In the genomic region with DNA sequence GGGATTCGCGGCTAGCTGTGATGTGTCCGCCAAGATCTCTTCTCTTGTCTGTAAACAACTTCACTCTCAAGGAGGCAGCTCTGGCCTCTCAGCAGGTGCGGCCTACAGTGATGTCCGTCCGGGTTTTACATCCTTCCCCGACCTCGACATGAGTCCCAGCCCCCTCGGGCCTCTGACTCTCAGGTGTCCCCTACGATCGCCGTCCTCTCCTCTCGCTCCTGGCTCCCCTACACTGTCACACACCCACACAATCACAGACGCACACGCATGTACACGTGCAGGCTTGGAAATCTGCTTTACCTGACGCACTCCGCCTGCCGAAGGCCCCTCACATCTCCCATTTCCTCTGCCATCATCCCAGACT, we compare ENCODE assay signal across 8 cellular contexts. TPM values are rescaled to one million over a fixed set of nuclear protein-coding genes. Genes with fewer than 3 reads are reported as not detected.
DNase-seq lines count a peak whose midpoint lies in the region; ATAC-seq and TF ChIP-seq lines count a peak whose summit lies in the region.

No MANE protein-coding gene starts in this region.

- peak overlapping the region; percentile 88 for H3K4me3 Mint-ChIP-seq in activated CD4-positive, alpha-beta T cell treated with anti-CD3 and anti-CD28 coated beads, Interleukin-2, amount 10 ng/mL, durations not matched to agents 24 days and 14 days
- peak overlapping the region; percentile 76 for H3K4me3 Mint-ChIP-seq in activated CD4-positive, alpha-beta memory T cell treated with anti-CD3 and anti-CD28 coated beads, Interleukin-2, amount 10 ng/mL, durations not matched to agents 7 days and 5 days

- CTCF ChIA-PET in activated CD4-positive, alpha-beta memory T cell treated with anti-CD3 and anti-CD28 coated beads, Interleukin-2, amount 10 ng/mL, durations not matched to agents 7 days and 5 days (lab: Charles Lee): interaction anchor here (0.6 kb wide), 1 partner anchor 187 kb away, joined by 3 read pairs; no protein-coding TSS in a partner anchor

- POLR2A ChIA-PET in activated CD4-positive, alpha-beta memory T cell treated with anti-CD3 and anti-CD28 coated beads, Interleukin-2, amount 10 ng/mL, durations not matched to agents 7 days and 5 days (lab: Charles Lee): interaction anchor here (1.7 kb wide), 1 partner anchor 16 kb away, joined by 4 read pairs; no protein-coding TSS in a partner anchor

- H3K4me3 ChIP-seq in right atrium auricular region (peak overlapping the region; percentile 54 to 67), skeletal muscle satellite cell (ENCODE audit: low read length) (peak overlapping the region; percentile 83)

- intact Hi-C loops in activated CD4-positive, alpha-beta T cell treated with anti-CD3 and anti-CD28 coated beads, Interleukin-2, amount 10 ng/mL, durations not matched to agents 24 days and 14 days (cut with micrococcal nuclease): loop anchor here (1.0 to 2.0 kb wide), 2 partner anchors 17 to 30 kb away; no protein-coding TSS in a partner anchor

- H3K9me3 Mint-ChIP-seq in activated CD4-positive, alpha-beta T cell treated with anti-CD3 and anti-CD28 coated beads, Interleukin-2, amount 10 ng/mL, durations not matched to agents 24 days and 14 days: no peaks in the 10 kb centered on the region
- no peaks in the 10 kb centered on the region for H3K9me3 Mint-ChIP-seq in activated CD4-positive, alpha-beta memory T cell treated with anti-CD3 and anti-CD28 coated beads, Interleukin-2, amount 10 ng/mL, durations not matched to agents 7 days and 5 days

- no peaks in the 10 kb centered on the region for H3K9me3 ChIP-seq in right atrium auricular region
- H3K9me3 ChIP-seq in skeletal muscle satellite cell (replicated peaks; ENCODE audit: low read length): no peaks in the 10 kb centered on the region

- H3K36me3 ChIP-seq in right atrium auricular region (no peaks in the 10 kb centered on the region), skeletal muscle satellite cell (ENCODE audit: insufficient read depth, low read length) (no peaks in the 10 kb centered on the region)

- H3K4me1 Mint-ChIP-seq in activated CD4-positive, alpha-beta T cell treated with anti-CD3 and anti-CD28 coated beads, Interleukin-2, amount 10 ng/mL, durations not matched to agents 24 days and 14 days: peaks cover 21% of the 10 kb centered on the region
- peaks cover 19% of the 10 kb centered on the region for H3K4me1 Mint-ChIP-seq in activated CD4-positive, alpha-beta memory T cell treated with anti-CD3 and anti-CD28 coated beads, Interleukin-2, amount 10 ng/mL, durations not matched to agents 7 days and 5 days

- H3K9ac ChIP-seq in skeletal muscle satellite cell (ENCODE audit: low read depth, low read length): peak overlapping the region; percentile 81

- H3K27me3 Mint-ChIP-seq in activated CD4-positive, alpha-beta T cell treated with anti-CD3 and anti-CD28 coated beads, Interleukin-2, amount 10 ng/mL, durations not matched to agents 24 days and 14 days: peaks cover 21% of the 10 kb centered on the region
- H3K27me3 Mint-ChIP-seq in activated CD4-positive, alpha-beta memory T cell treated with anti-CD3 and anti-CD28 coated beads, Interleukin-2, amount 10 ng/mL, durations not matched to agents 7 days and 5 days: peaks cover 32% of the 10 kb centered on the region

- H3K4me2 ChIP-seq in skeletal muscle satellite cell (ENCODE audit: low read length): peak overlapping the region; percentile 98

- H3K27me3 ChIP-seq in right atrium auricular region (no peaks in the 10 kb centered on the region), skeletal muscle satellite cell (ENCODE audit: control insufficient read depth, insufficient read depth, low read length) (peaks cover 24% of the 10 kb centered on the region)

- TF ChIP-seq CTCF in right atrium auricular region (IDR thresholded peaks at IDR 0.05): no peak

- H3K36me3 Mint-ChIP-seq in activated CD4-positive, alpha-beta T cell treated with anti-CD3 and anti-CD28 coated beads, Interleukin-2, amount 10 ng/mL, durations not matched to agents 24 days and 14 days (ENCODE audit: low read depth): no peaks in the 10 kb centered on the region
- no peaks in the 10 kb centered on the region for H3K36me3 Mint-ChIP-seq in activated CD4-positive, alpha-beta memory T cell treated with anti-CD3 and anti-CD28 coated beads, Interleukin-2, amount 10 ng/mL, durations not matched to agents 7 days and 5 days (ENCODE audit: low read depth)

- peak overlapping the region; percentile 73 to 84 for H3K27ac ChIP-seq in right atrium auricular region

- peak overlapping the region; percentile 88 for H3K27ac Mint-ChIP-seq in activated CD4-positive, alpha-beta T cell treated with anti-CD3 and anti-CD28 coated beads, Interleukin-2, amount 10 ng/mL, durations not matched to agents 24 days and 14 days
- peak overlapping the region; percentile 16 for H3K27ac Mint-ChIP-seq in activated CD4-positive, alpha-beta memory T cell treated with anti-CD3 and anti-CD28 coated beads, Interleukin-2, amount 10 ng/mL, durations not matched to agents 7 days and 5 days

- no peak for ATAC-seq in HG03565 (IDR thresholded peaks at IDR 0.05; ENCODE audit: unreplicated experiment)
- no peak for ATAC-seq in GM19397 (IDR thresholded peaks at IDR 0.05; ENCODE audit: unreplicated experiment)
- no peak for ATAC-seq in left lobe of liver

- DNase-seq in activated CD4-positive, alpha-beta T cell treated with anti-CD3 and anti-CD28 coated beads, Interleukin-2, amount 10 ng/mL, durations not matched to agents 24 days and 14 days: no peak
- DNase-seq in activated CD4-positive, alpha-beta T cell treated with anti-CD3 and anti-CD28 coated beads for 4 hours: no peak
- DNase-seq in activated CD4-positive, alpha-beta memory T cell treated with anti-CD3 and anti-CD28 coated beads, Interleukin-2, amount 10 ng/mL, durations not matched to agents 7 days and 5 days: no peak
- DNase-seq in right atrium auricular region (ENCODE audit: low spot score) (no peak), left lobe of liver (ENCODE audit: low spot score) (no peak)

- peaks cover 0 to 12% of the 10 kb centered on the region in 2 donors for H3K4me1 ChIP-seq in right atrium auricular region
- H3K4me1 ChIP-seq in skeletal muscle satellite cell (ENCODE audit: control insufficient read depth, insufficient read depth, low read length): peaks cover 10% of the 10 kb centered on the region

RNA-seq across cellular contexts. Expression of a gene that starts 0.8 kb away (rescaled TPM):
- not detected in 2 replicates for total RNA-seq in activated CD4-positive, alpha-beta T cell treated with anti-CD3 and anti-CD28 coated beads, Interleukin-2, amount 10 ng/mL, durations not matched to agents 24 days and 14 days
- total RNA-seq in activated CD4-positive, alpha-beta memory T cell treated with anti-CD3 and anti-CD28 coated beads, Interleukin-2, amount 10 ng/mL, durations not matched to agents 7 days and 5 days: not detected
- total RNA-seq in right atrium auricular region (not detected), left lobe of liver (0.33 TPM)
- total RNA-seq in skeletal muscle satellite cell (2012; rRNA removed): under 0.01 and 0.22 TPM in 2 replicates

RNA-seq across cellular contexts. Expression of a gene that starts 16.8 kb away (rescaled TPM):
- 19.5 and 23.0 TPM in 2 replicates for total RNA-seq in activated CD4-positive, alpha-beta T cell treated with anti-CD3 and anti-CD28 coated beads, Interleukin-2, amount 10 ng/mL, durations not matched to agents 24 days and 14 days
- total RNA-seq in activated CD4-positive, alpha-beta memory T cell treated with anti-CD3 and anti-CD28 coated beads, Interleukin-2, amount 10 ng/mL, durations not matched to agents 7 days and 5 days: 10 to 100 TPM; 12.7 to 13.3 TPM
- 1 to 10 TPM; 2.0 to 5.0 TPM for total RNA-seq in right atrium auricular region
- total RNA-seq in skeletal muscle satellite cell (2012; rRNA removed): 0.51 and 0.87 TPM in 2 replicates
- total RNA-seq in left lobe of liver: 5.0 TPM
